ENCODE assay signal across 13 cellular contexts in the genomic region with DNA sequence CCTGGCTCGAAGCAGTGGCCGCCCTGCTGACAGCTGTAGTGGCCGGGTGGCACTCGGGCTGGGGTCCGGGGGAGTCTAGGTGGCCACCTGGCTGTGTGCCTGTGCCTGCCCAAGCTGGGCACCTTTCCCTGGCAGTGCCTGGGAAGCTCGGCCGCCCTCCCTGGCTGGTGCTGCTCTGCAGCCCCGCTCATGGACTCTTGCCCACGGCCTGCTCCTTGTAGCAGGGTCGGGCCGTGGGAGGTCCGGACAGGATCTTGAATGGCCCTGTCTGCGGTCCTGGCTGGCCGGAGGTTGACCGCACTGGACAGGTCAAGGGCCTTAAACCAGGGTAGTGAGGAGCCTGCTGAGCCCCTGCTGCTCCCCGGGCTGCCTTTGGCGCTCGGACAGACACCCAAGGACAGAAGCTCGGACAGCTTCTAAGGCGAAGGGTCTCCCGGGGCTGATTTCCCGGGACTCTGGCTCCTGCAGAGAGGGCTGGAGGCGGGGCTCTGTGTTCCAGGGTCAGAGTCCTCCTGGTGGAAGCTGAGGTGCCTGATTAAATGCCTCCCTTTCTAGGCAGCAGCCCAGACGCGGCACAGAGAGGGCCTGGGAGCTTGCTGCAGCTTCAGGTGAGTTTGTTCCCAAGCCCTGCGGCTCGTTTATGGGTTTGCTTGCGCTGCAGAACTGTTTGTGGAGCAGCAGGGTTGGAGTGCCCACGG. TPM values are rescaled to one million over a fixed set of nuclear protein-coding genes. Genes with fewer than 3 reads are reported as not detected.
DNase-seq lines count a peak whose midpoint lies in the region; ATAC-seq, FAIRE-seq and TF ChIP-seq lines count a peak whose summit lies in the region.
"Had no signal": no experiment of that assay in that cellular context is flagged by ENCODE, and none has a peak within 500 bp of the region (broad histone marks: within the 10 kb centered on the region; RNA-seq: fewer than 3 reads in every experiment).

No MANE protein-coding gene starts in this region.

- ATAC-seq in pancreas (peak; percentile 76 to 88 (median 85)), GM19328 (IDR thresholded peaks at IDR 0.05; ENCODE audit: unreplicated experiment) (no peak), GM18868 (IDR thresholded peaks at IDR 0.05; ENCODE audit: unreplicated experiment) (no peak)
- ATAC-seq: activated naive CD8-positive, alpha-beta T cell treated with anti-CD3 and anti-CD28 coated beads, Interleukin-2, amount 50 U/mL, for 24 hours; left lung had no signal

- H3K4me1 ChIP-seq in HEK293 (ENCODE audit: control insufficient read depth, insufficient read depth, low read length) = peaks cover 8% of the 10 kb centered on the region
- peaks cover 24 to 34% (median 25%) of the 10 kb centered on the region in 3 donors for H3K4me1 ChIP-seq in pancreas
- no peaks in the 10 kb centered on the region for H3K4me1 ChIP-seq in A673 (ENCODE audit: insufficient read depth, low read length, poor library complexity, severe bottlenecking)

- FAIRE-seq in pancreas (lab: Jason Lieb, UNC) = no peak
- FAIRE-seq: frontal cortex had no signal

- POLR2A ChIA-PET in HEK293 (lab: Yijun Ruan, JAX) = no interaction called here
- POLR2A ChIA-PET in A673 (lab: Charles Lee; ENCODE audit: low non-redundant PET) = no interaction called here

- CTCF ChIA-PET in HEK293 (lab: Yijun Ruan, JAX) (interaction anchor here (0.6 kb wide), 1 partner anchor 1470 kb away, joined by 3 read pairs; no protein-coding TSS in a partner anchor), A673 (lab: Charles Lee) (no interaction called here)

- no TSS peak for BruUV-seq in A673 (replicated peaks; lab: Mats Ljungman, UMichigan)

- no peak for DNase-seq in choroid plexus epithelial cell (ENCODE audit: low read depth)
- DNase-seq in pancreas = peak; percentile 80 to 93 (median 84)
- no peak for DNase-seq in A673 (ENCODE audit: low spot score)
- DNase-seq: activated naive CD8-positive, alpha-beta T cell treated with anti-CD3 and anti-CD28 coated beads, Interleukin-2, amount 50 U/mL, for 24 hours; left lung; NCI-H69; stimulated activated CD4-positive, alpha-beta T cell treated with anti-CD3 and anti-CD28 coated beads, Interleukin-2, amount 100 ng/mL, for 48 hours; stimulated activated naive CD4-positive, alpha-beta T cell treated with Interleukin-2 at 50 U/mL for 16 hours had no signal

- H3K27ac ChIP-seq in HEK293 (ENCODE audit: extremely low read depth, low read depth, low read length) (peak overlapping the region; percentile 37; the same call in 1 of the 2 replicates), pancreas (peak overlapping the region; percentile 60 to 79 (median 70)), A673 (ENCODE audit: low read depth, low read length, poor library complexity, severe bottlenecking) (no peak overlapping the region)
- H3K27ac ChIP-seq: left lung had no signal

- no peaks in the 10 kb centered on the region for H3K9me3 ChIP-seq in HEK293 (ENCODE audit: control insufficient read depth, insufficient read depth, low read depth, low read length)
- no peaks in the 10 kb centered on the region for H3K9me3 ChIP-seq in pancreas
- H3K9me3 ChIP-seq in A673 (ENCODE audit: low read depth, low read length, poor library complexity, severe bottlenecking) = no peaks in the 10 kb centered on the region
- H3K9me3 ChIP-seq: left lung had no signal

- H3K4me3 ChIP-seq in HEK293 (ENCODE audit: low read depth, low read length) = no peak overlapping the region
- H3K4me3 ChIP-seq in choroid plexus epithelial cell (ENCODE audit: low read depth, low read length) = no peak overlapping the region
- peak overlapping the region in 3 of 4 donors; percentile 0 to 38 (median 15) for H3K4me3 ChIP-seq in pancreas
- no peak overlapping the region for H3K4me3 ChIP-seq in A673 (ENCODE audit: low read depth, low read length, poor library complexity, severe bottlenecking)
- H3K4me3 ChIP-seq: left lung had no signal

- peaks cover 0 to 48% of the 10 kb centered on the region in 2 experiments; a peak in 2 of 3 replicates for H3K36me3 ChIP-seq in HEK293 (ENCODE audit: control insufficient read depth in 2 of 2, insufficient read depth in 1 of 2, low read length in 2 of 2)
- H3K36me3 ChIP-seq in pancreas = no peaks in the 10 kb centered on the region
- no peaks in the 10 kb centered on the region for H3K36me3 ChIP-seq in A673 (ENCODE audit: insufficient read depth, low read length, poor library complexity, severe bottlenecking)

- TF ChIP-seq CTCF in HEK293 (tag by site-specific recombination; IDR thresholded peaks at IDR 0.05) (no peak), choroid plexus epithelial cell (conservative IDR thresholded peaks at IDR 0.05; ENCODE audit: low read depth, low read length) (peak; percentile 11), pancreas (IDR thresholded peaks at IDR 0.05) (no peak), A673 (conservative IDR thresholded peaks at IDR 0.05; ENCODE audit: low read depth, low read length) (no peak)

- intact Hi-C loops in pancreas (cut with DNase I) (no loop called here), A673 (cut with micrococcal nuclease; ENCODE audit: unreplicated experiment) (no loop called here)

- no peaks in the 10 kb centered on the region for H3K27me3 ChIP-seq in pancreas
- H3K27me3 ChIP-seq in A673 (replicated peaks; ENCODE audit: insufficient read depth, low read depth, low read length, poor library complexity) = no peaks in the 10 kb centered on the region
- H3K27me3 ChIP-seq: left lung had no signal

- 10 to 17% methylated on average over 27 to 29 of the region's 29 CpGs for WGBS in pancreas, 2 donors

TF ChIP-seq in HEK293, 187 proteins besides CTCF, POLR2A, EP300 and RAD21:
- TF ChIP-seq ZNF350 (tag by site-specific recombination; IDR thresholded peaks at IDR 0.05) = no peak
- peak; percentile 11; the same call in 1 of the 2 replicates for TF ChIP-seq ZBTB8A (tag by site-specific recombination; IDR thresholded peaks at IDR 0.05)
- peak; percentile 76; the same call in 1 of the 2 replicates for TF ChIP-seq BCL11B (tag by site-specific recombination; IDR thresholded peaks at IDR 0.05; ENCODE audit: low read depth)
- TF ChIP-seq ZNF548 (tag by site-specific recombination; IDR thresholded peaks at IDR 0.05) = no peak
- peak; percentile 85 for TF ChIP-seq ZIC2 (tag by site-specific recombination; IDR thresholded peaks at IDR 0.05)
- TF ChIP-seq GLIS1 (tag by site-specific recombination; IDR thresholded peaks at IDR 0.05) = peak; percentile 44; the same call in 1 of the 2 replicates

RNA-seq across cellular contexts. Expression of gene CAPN15, which starts 6.0 kb away (rescaled TPM):
- total RNA-seq in pancreas (10 to 100 TPM; 25.4 to 53.6 (median 37.2) TPM), A673 (2021) (77.7 and 91.2 TPM in 2 replicates)
- 10 to 100 TPM; 48.3 to 75.7 TPM for polyA plus RNA-seq in pancreas

RNA-seq across cellular contexts. Expression of gene PRR35, which starts 26.7 kb away (rescaled TPM):
- 1 to 10 TPM in 1 of 6 donors, under 1 TPM in 5; 0.09 to 1.0 (median 0.70) TPM for total RNA-seq in pancreas
- polyA plus RNA-seq in pancreas = under 1 TPM; 0.38 to 0.72 TPM
- total RNA-seq in A673 (2021) = 0.13 TPM in 1 of 2 replicates, not detected in the other
- total RNA-seq: dermis microvascular lymphatic vessel endothelial cell, frontal cortex, left lung had no signal

RNA-seq across cellular contexts. Expression of gene NHLRC4, which starts 33.3 kb away (rescaled TPM):
- total RNA-seq in pancreas (under 1 TPM in 4 of 6 donors, not detected in 2; 0.08 to 0.28 (median 0.14) TPM), A673 (2021) (0.21 and 0.52 TPM in 2 replicates)
- polyA plus RNA-seq in pancreas = under 1 TPM; 0.05 to 0.27 TPM

RNA-seq across cellular contexts. Expression of gene PIGQ, which starts 36.2 kb away (rescaled TPM):
- 10 to 100 TPM; 29.7 to 48.4 (median 40.0) TPM for total RNA-seq in pancreas
- 100 to 1,000 TPM in 1 of 2 donors, 10 to 100 TPM in 1; 79.5 to 165 TPM for polyA plus RNA-seq in pancreas
- total RNA-seq in A673 (2021) = 59.4 and 65.7 TPM in 2 replicates

RNA-seq across cellular contexts. Expression of gene RAB40C, which starts 56.3 kb away (rescaled TPM):
- total RNA-seq in pancreas (10 to 100 TPM; 19.4 to 42.4 (median 30.6) TPM), A673 (2021) (19.9 and 20.6 TPM in 2 replicates)
- 10 to 100 TPM; 47.0 to 71.4 TPM for polyA plus RNA-seq in pancreas

Comparison
In these comparisons a context has a peak if more than half of its experiments do, and no peak if none do; other contexts are left out.
1. H3K4me3 ChIP-seq: peak in pancreas (3 of 4); none in HEK293 (single experiment), choroid plexus epithelial cell (single experiment) and A673 (single experiment).
2. DNase-seq: peak in pancreas (6 of 6); none in choroid plexus epithelial cell (single experiment) and A673 (single experiment).
3. ATAC-seq: peak in pancreas (4 of 4); none in GM19328 (single experiment) and GM18868 (single experiment).